ENCODE assay signal across 13 cellular contexts in genomic region chr20:64047968-64048401, GRCh38. TPM values are rescaled to one million over a fixed set of nuclear protein-coding genes. Genes with fewer than 3 reads are reported as not detected.
DNase-seq lines count a peak whose midpoint lies in the region; ATAC-seq, FAIRE-seq and TF ChIP-seq lines count a peak whose summit lies in the region.
"Had no signal": no experiment of that assay in that cellular context is flagged by ENCODE, and none has a peak within 500 bp of the region (broad histone marks: within the 10 kb centered on the region; RNA-seq: fewer than 3 reads in every experiment).

No MANE protein-coding gene starts in this region.

- POLR2A ChIA-PET in activated naive CD8-positive, alpha-beta T cell treated with anti-CD3 and anti-CD28 coated beads, Interleukin-2, amount 10 ng/mL, durations not matched to agents 7 days and 5 days (lab: Charles Lee), result interaction anchor here (0.6 kb wide), 1 partner anchor 107 kb away, joined by 4 read pairs; no protein-coding TSS in a partner anchor
- POLR2A ChIA-PET in K562 (lab: Yijun Ruan, JAX), result interaction anchor here (1.1 kb wide), 2 partner anchors 9 to 12 kb away, joined by 3 read pairs; partner anchors contain the start of gene C20orf204

- in situ Hi-C loops in K562 (cut with MboI), result no loop called here

- no peak overlapping the region for H3K27ac Mint-ChIP-seq in activated naive CD8-positive, alpha-beta T cell treated with anti-CD3 and anti-CD28 coated beads, Interleukin-2, amount 10 ng/mL, durations not matched to agents 7 days and 5 days
- no peak overlapping the region for H3K27ac Mint-ChIP-seq in activated naive CD8-positive, alpha-beta T cell treated with anti-CD3 and anti-CD28 coated beads, Interleukin-2, amount 50 U/mL, for 24 hours
- H3K27ac Mint-ChIP-seq: activated CD4-positive, alpha-beta T cell treated with anti-CD3 and anti-CD28 coated beads, Interleukin-2, amount 10 ng/mL, durations not matched to agents 7 days and 5 days; activated naive CD4-positive, alpha-beta T cell treated with anti-CD3 and anti-CD28 coated beads for 36 hours had no signal

- FAIRE-seq in K562 (lab: Jason Lieb, UNC), result no peak
- FAIRE-seq: G401.6, H54 had no signal

- TF ChIP-seq POLR2A in K562 (conservative IDR thresholded peaks at IDR 0.05), result no peak
- TF ChIP-seq POLR2A in tibial nerve (IDR thresholded peaks at IDR 0.05), result no peak

- no peaks in the 10 kb centered on the region for H3K9me3 Mint-ChIP-seq in activated naive CD8-positive, alpha-beta T cell treated with anti-CD3 and anti-CD28 coated beads, Interleukin-2, amount 10 ng/mL, durations not matched to agents 7 days and 5 days
- H3K9me3 Mint-ChIP-seq in activated naive CD8-positive, alpha-beta T cell treated with anti-CD3 and anti-CD28 coated beads, Interleukin-2, amount 50 U/mL, for 24 hours, result no peaks in the 10 kb centered on the region
- H3K9me3 Mint-ChIP-seq: activated CD4-positive, alpha-beta T cell treated with anti-CD3 and anti-CD28 coated beads, Interleukin-2, amount 10 ng/mL, durations not matched to agents 7 days and 5 days; activated naive CD4-positive, alpha-beta T cell treated with anti-CD3 and anti-CD28 coated beads for 36 hours had no signal

- H3K36me3 ChIP-seq in K562 (ENCODE audit: control insufficient read depth, insufficient read depth, low read length), result peaks cover 12% of the 10 kb centered on the region; the same call in 1 of the 3 replicates
- no peaks in the 10 kb centered on the region for H3K36me3 ChIP-seq in lower lobe of right lung
- no peaks in the 10 kb centered on the region for H3K36me3 ChIP-seq in tibial nerve

- H3K4me2 ChIP-seq in K562 (ENCODE audit: insufficient read depth, low read length), result no peak overlapping the region
- H3K4me2 ChIP-seq: SK-N-SH had no signal

- peaks cover 28% of the 10 kb centered on the region for H3K27me3 Mint-ChIP-seq in activated naive CD8-positive, alpha-beta T cell treated with anti-CD3 and anti-CD28 coated beads, Interleukin-2, amount 10 ng/mL, durations not matched to agents 7 days and 5 days
- peaks cover 24% of the 10 kb centered on the region for H3K27me3 Mint-ChIP-seq in activated naive CD8-positive, alpha-beta T cell treated with anti-CD3 and anti-CD28 coated beads, Interleukin-2, amount 50 U/mL, for 24 hours

- no peak overlapping the region for H3K27ac ChIP-seq in K562 (ENCODE audit: extremely low read depth, low read depth, low read length)
- peak overlapping the region; percentile 71 for H3K27ac ChIP-seq in lower lobe of right lung
- H3K27ac ChIP-seq in tibial nerve, result no peak overlapping the region

- H3K79me2 ChIP-seq in K562 (ENCODE audit: control insufficient read depth, insufficient read depth, low read length), result peaks cover 12% of the 10 kb centered on the region

- H4K20me1 ChIP-seq in K562 (replicated peaks; ENCODE audit: control insufficient read depth, insufficient read depth, low read length), result no peaks in the 10 kb centered on the region

- TF ChIP-seq EP300 in K562 (IDR thresholded peaks at IDR 0.05; ENCODE audit: low read length) (no peak), tibial nerve (IDR thresholded peaks at IDR 0.05) (no peak)

- TF ChIP-seq CTCF in K562 (IDR thresholded peaks at IDR 0.05 in 2 of 3, conservative IDR thresholded peaks at IDR 0.05 in 1 of 3; ENCODE audit: insufficient read depth in 2 of 3, low read depth in 1 of 3, low read length in 3 of 3) (no peak), lower lobe of right lung (IDR thresholded peaks at IDR 0.05) (no peak), tibial nerve (IDR thresholded peaks at IDR 0.05) (no peak)

- CTCF ChIA-PET in K562 (lab: Yijun Ruan, JAX; ENCODE audit: low intra/inter-chr PET ratio), result no interaction called here

- ATAC-seq in activated naive CD8-positive, alpha-beta T cell treated with anti-CD3 and anti-CD28 coated beads, Interleukin-2, amount 10 ng/mL, durations not matched to agents 7 days and 5 days (ENCODE audit: low read depth), result no peak
- ATAC-seq in activated naive CD8-positive, alpha-beta T cell treated with anti-CD3 and anti-CD28 coated beads, Interleukin-2, amount 50 U/mL, for 24 hours, result no peak
- ATAC-seq in K562 (no peak), lower lobe of right lung (no peak), HG03039 (IDR thresholded peaks at IDR 0.05; ENCODE audit: unreplicated experiment) (no peak), GM21786 (IDR thresholded peaks at IDR 0.05; ENCODE audit: unreplicated experiment) (no peak), HG03469 (IDR thresholded peaks at IDR 0.05; ENCODE audit: unreplicated experiment) (no peak)

- H3K9me3 ChIP-seq in K562 (replicated peaks; ENCODE audit: control insufficient read depth, insufficient read depth, low read depth, low read length) (no peaks in the 10 kb centered on the region), lower lobe of right lung (no peaks in the 10 kb centered on the region), tibial nerve (no peaks in the 10 kb centered on the region)
- H3K9me3 ChIP-seq: SK-N-SH had no signal

- peaks cover 13% of the 10 kb centered on the region for H3K4me1 Mint-ChIP-seq in activated naive CD8-positive, alpha-beta T cell treated with anti-CD3 and anti-CD28 coated beads, Interleukin-2, amount 10 ng/mL, durations not matched to agents 7 days and 5 days
- peaks cover 8% of the 10 kb centered on the region for H3K4me1 Mint-ChIP-seq in activated naive CD8-positive, alpha-beta T cell treated with anti-CD3 and anti-CD28 coated beads, Interleukin-2, amount 50 U/mL, for 24 hours

- peak overlapping the region in 1 of 2 experiments; percentile 62; a peak in 2 of 4 replicates for H3K9ac ChIP-seq in K562 (ENCODE audit: insufficient read depth in 1 of 2, low read depth in 2 of 2, low read length in 2 of 2)
- H3K9ac ChIP-seq: SK-N-SH had no signal

- 95% methylated on average over 22 of the region's 49 CpGs for WGBS in K562 (ENCODE audit: insufficient coverage, low coverage, missing lambda C conversion rate)
- 14 to 38% methylated on average over 24 to 42 of the region's 49 CpGs for WGBS in tibial nerve, 2 donors

- intact Hi-C loops in K562 (cut with micrococcal nuclease), result no loop called here
- intact Hi-C loops in lower lobe of right lung (cut with DNase I), result no loop called here

- peak overlapping the region; percentile 30 for H3K4me3 Mint-ChIP-seq in activated naive CD8-positive, alpha-beta T cell treated with anti-CD3 and anti-CD28 coated beads, Interleukin-2, amount 10 ng/mL, durations not matched to agents 7 days and 5 days
- no peak overlapping the region for H3K4me3 Mint-ChIP-seq in activated naive CD8-positive, alpha-beta T cell treated with anti-CD3 and anti-CD28 coated beads, Interleukin-2, amount 50 U/mL, for 24 hours
- H3K4me3 Mint-ChIP-seq: activated CD4-positive, alpha-beta T cell treated with anti-CD3 and anti-CD28 coated beads, Interleukin-2, amount 10 ng/mL, durations not matched to agents 7 days and 5 days; activated naive CD4-positive, alpha-beta T cell treated with anti-CD3 and anti-CD28 coated beads for 36 hours had no signal

- H3K4me1 ChIP-seq in K562 (replicated peaks in 1 of 2; ENCODE audit: control insufficient read depth in 2 of 2, insufficient read depth in 2 of 2, low read length in 2 of 2), result peaks cover 35 to 79% of the 10 kb centered on the region in 2 experiments
- peaks cover 10% of the 10 kb centered on the region for H3K4me1 ChIP-seq in lower lobe of right lung
- peaks cover 0 to 32% (median 3%) of the 10 kb centered on the region in 4 donors for H3K4me1 ChIP-seq in tibial nerve

- TF ChIP-seq RAD21 in K562 (CRISPR knock-in tag; conservative IDR thresholded peaks at IDR 0.05 in 1 of 2, IDR thresholded peaks at IDR 0.05 in 1 of 2), result no peak

- no peak overlapping the region for H2AFZ ChIP-seq in K562 (ENCODE audit: low read depth, low read length)

- H3K9me1 ChIP-seq in K562 (ENCODE audit: control insufficient read depth, insufficient read depth, low read length), result peaks cover 4% of the 10 kb centered on the region

- H3K4me3 ChIP-seq in K562 (no peak overlapping the region), lower lobe of right lung (peak overlapping the region; percentile 58), tibial nerve (peak overlapping the region in 3 of 4 donors; percentile 18 to 47 (median 23))

- BruUV-seq in K562 (replicated peaks; lab: Mats Ljungman, UMichigan), result no TSS peak

- H3K36me3 Mint-ChIP-seq in activated naive CD8-positive, alpha-beta T cell treated with anti-CD3 and anti-CD28 coated beads, Interleukin-2, amount 10 ng/mL, durations not matched to agents 7 days and 5 days, result no peaks in the 10 kb centered on the region
- no peaks in the 10 kb centered on the region for H3K36me3 Mint-ChIP-seq in activated naive CD8-positive, alpha-beta T cell treated with anti-CD3 and anti-CD28 coated beads, Interleukin-2, amount 50 U/mL, for 24 hours (ENCODE audit: low read depth)

- H3K27me3 ChIP-seq in K562 (ENCODE audit: control insufficient read depth in 2 of 2, insufficient read depth in 2 of 2, low read length in 2 of 2), result no peaks in the 10 kb centered on the region
- peaks cover 69% of the 10 kb centered on the region for H3K27me3 ChIP-seq in lower lobe of right lung (ENCODE audit: low read depth)
- peaks cover 0 to 82% of the 10 kb centered on the region in 2 donors for H3K27me3 ChIP-seq in tibial nerve

- DNase-seq in activated naive CD8-positive, alpha-beta T cell treated with anti-CD3 and anti-CD28 coated beads, Interleukin-2, amount 10 ng/mL, durations not matched to agents 7 days and 5 days, result no peak
- DNase-seq in activated naive CD8-positive, alpha-beta T cell treated with anti-CD3 and anti-CD28 coated beads, Interleukin-2, amount 50 U/mL, for 24 hours, result no peak
- DNase-seq in K562 (ENCODE audit: extremely low read depth in 1 of 4, low spot score in 3 of 4) (no peak), lower lobe of right lung (no peak), tibial nerve (ENCODE audit: low spot score in 2 of 2) (no peak)
- DNase-seq: activated CD4-positive, alpha-beta T cell treated with anti-CD3 and anti-CD28 coated beads, Interleukin-2, amount 10 ng/mL, durations not matched to agents 7 days and 5 days; activated naive CD4-positive, alpha-beta T cell treated with anti-CD3 and anti-CD28 coated beads for 36 hours had no signal

RNA-seq across cellular contexts. Expression of gene SOX18, which starts 1.5 kb away (rescaled TPM):
- under 1 TPM; 0.30 to 0.51 TPM for total RNA-seq in activated naive CD8-positive, alpha-beta T cell treated with anti-CD3 and anti-CD28 coated beads, Interleukin-2, amount 10 ng/mL, durations not matched to agents 7 days and 5 days
- 0.58 and 1.6 TPM in 2 replicates for total RNA-seq in K562 (2011; cell fraction: chromatin; rRNA removed; ENCODE audit: low replicate concordance)
- total RNA-seq in K562 (2011; cell fraction: nucleolus; rRNA removed), result 3.5 and 3.8 TPM in 2 replicates
- total RNA-seq in K562 (2011; cell fraction: nucleoplasm; rRNA removed), result 1.2 and 1.3 TPM in 2 replicates
- total RNA-seq in K562 (2014; rRNA removed), result 2.7 and 6.2 TPM in 2 replicates
- 0.13 and 0.15 TPM in 2 replicates for total RNA-seq in K562 (2014; rRNA removed; fragmentation: Illumina TruSeq; extraction: Trizol)
- total RNA-seq in K562 (2015; rRNA removed; fragmentation: Illumina TruSeq; extraction: Trizol), result 0.76 and 0.94 TPM in 2 replicates
- total RNA-seq in K562 (2021), result 19.8 and 20.4 TPM in 2 replicates
- polyA plus RNA-seq in K562 (2011; rRNA removed), result 0.33 and 0.47 TPM in 2 replicates
- 1.0 and 5.3 TPM in 2 replicates for polyA plus RNA-seq in K562 (2011; cell fraction: cytosol; rRNA removed)
- 2.6 and 7.3 TPM in 2 replicates for polyA plus RNA-seq in K562 (2011; cell fraction: nucleus; rRNA removed)
- 6.7 and 6.9 TPM in 2 replicates for polyA plus RNA-seq in K562 (2012)
- polyA plus RNA-seq in K562 (2014; fragmentation: Illumina TruSeq; extraction: Trizol), result 0.21 and 0.78 TPM in 2 replicates
- under 1 TPM; 0.20 to 0.23 TPM for polyA plus RNA-seq in K562 (2014; fragmentation: Nextera tagmentation; extraction: Ambion mirVana)
- polyA plus RNA-seq in K562 (2014; rRNA removed), result 4.4 and 6.8 TPM in 2 replicates
- polyA minus RNA-seq in K562 (2011; rRNA and poly(A)+ RNA removed), result 0.14 TPM in 1 of 2 replicates, not detected in the other
- 3.3 and 7.4 TPM in 2 replicates for polyA minus RNA-seq in K562 (2011; cell fraction: cytosol; rRNA and poly(A)+ RNA removed)
- 1.5 and 2.1 TPM in 2 replicates for polyA minus RNA-seq in K562 (2011; cell fraction: nucleus; rRNA and poly(A)+ RNA removed)
- 48.3 TPM for total RNA-seq in lower lobe of right lung
- total RNA-seq in tibial nerve, result 10 to 100 TPM in 3 of 4 donors, 1 to 10 TPM in 1; 4.6 to 44.6 (median 21.4) TPM
- total RNA-seq: activated naive CD4-positive, alpha-beta T cell treated with anti-CD3 and anti-CD28 coated beads for 36 hours had no signal
- polyA plus RNA-seq: SK-N-SH had no signal

RNA-seq across cellular contexts. Expression of gene C20orf204, which starts 12.0 kb away (rescaled TPM):
- total RNA-seq in activated naive CD8-positive, alpha-beta T cell treated with anti-CD3 and anti-CD28 coated beads, Interleukin-2, amount 10 ng/mL, durations not matched to agents 7 days and 5 days, result 1 to 10 TPM; 9.7 to 9.8 TPM
- 5.2 and 13.5 TPM in 2 replicates for total RNA-seq in K562 (2011; cell fraction: chromatin; rRNA removed; ENCODE audit: low replicate concordance)
- total RNA-seq in K562 (2011; cell fraction: nucleolus; rRNA removed), result 6.7 and 7.0 TPM in 2 replicates
- total RNA-seq in K562 (2011; cell fraction: nucleoplasm; rRNA removed), result 4.0 and 4.6 TPM in 2 replicates
- 0.59 and 0.73 TPM in 2 replicates for total RNA-seq in K562 (2014; rRNA removed)
- total RNA-seq in K562 (2014; rRNA removed; fragmentation: Illumina TruSeq; extraction: Trizol), result 0.10 and 0.22 TPM in 2 replicates
- 0.36 and 0.45 TPM in 2 replicates for total RNA-seq in K562 (2015; rRNA removed; fragmentation: Illumina TruSeq; extraction: Trizol)
- total RNA-seq in K562 (2021), result 0.67 and 1.1 TPM in 2 replicates
- polyA plus RNA-seq in K562 (2011; rRNA removed), result 0.11 and 0.22 TPM in 2 replicates
- 0.10 and 0.36 TPM in 2 replicates for polyA plus RNA-seq in K562 (2011; cell fraction: cytosol; rRNA removed)
- polyA plus RNA-seq in K562 (2011; cell fraction: nucleus; rRNA removed), result 1.6 and 3.1 TPM in 2 replicates
- 0.43 and 0.46 TPM in 2 replicates for polyA plus RNA-seq in K562 (2012)
- 0.11 and 0.16 TPM in 2 replicates for polyA plus RNA-seq in K562 (2014; fragmentation: Illumina TruSeq; extraction: Trizol)
- not detected for polyA plus RNA-seq in K562 (2014; fragmentation: Nextera tagmentation; extraction: Ambion mirVana)
- polyA plus RNA-seq in K562 (2014; rRNA removed), result 0.94 and 1.6 TPM in 2 replicates
- 0.35 and 0.42 TPM in 2 replicates for polyA minus RNA-seq in K562 (2011; rRNA and poly(A)+ RNA removed)
- polyA minus RNA-seq in K562 (2011; cell fraction: cytosol; rRNA and poly(A)+ RNA removed), result 0.27 TPM in 1 of 2 replicates, not detected in the other
- 1.8 TPM in 2 replicates for polyA minus RNA-seq in K562 (2011; cell fraction: nucleus; rRNA and poly(A)+ RNA removed)
- total RNA-seq in lower lobe of right lung, result 1.2 TPM
- 10 to 100 TPM in 1 of 4 donors, 1 to 10 TPM in 3; 1.7 to 14.4 (median 4.1) TPM for total RNA-seq in tibial nerve

RNA-seq across cellular contexts. Expression of gene TCEA2, which starts 15.0 kb away (rescaled TPM):
- 10 to 100 TPM; 65.3 to 74.9 TPM for total RNA-seq in activated naive CD8-positive, alpha-beta T cell treated with anti-CD3 and anti-CD28 coated beads, Interleukin-2, amount 10 ng/mL, durations not matched to agents 7 days and 5 days
- total RNA-seq in K562 (2011; cell fraction: chromatin; rRNA removed; ENCODE audit: low replicate concordance), result 17.4 and 45.7 TPM in 2 replicates
- 25.8 and 31.0 TPM in 2 replicates for total RNA-seq in K562 (2011; cell fraction: nucleolus; rRNA removed)
- 17.7 and 19.9 TPM in 2 replicates for total RNA-seq in K562 (2011; cell fraction: nucleoplasm; rRNA removed)
- 5.4 and 7.8 TPM in 2 replicates for total RNA-seq in K562 (2014; rRNA removed)
- total RNA-seq in K562 (2014; rRNA removed; fragmentation: Illumina TruSeq; extraction: Trizol), result 3.0 and 3.6 TPM in 2 replicates
- 6.4 and 6.9 TPM in 2 replicates for total RNA-seq in K562 (2015; rRNA removed; fragmentation: Illumina TruSeq; extraction: Trizol)
- total RNA-seq in K562 (2021), result 18.7 and 28.7 TPM in 2 replicates
- 8.6 and 14.0 TPM in 2 replicates for polyA plus RNA-seq in K562 (2011; rRNA removed)
- 14.2 and 18.7 TPM in 2 replicates for polyA plus RNA-seq in K562 (2011; cell fraction: cytosol; rRNA removed)
- polyA plus RNA-seq in K562 (2011; cell fraction: nucleus; rRNA removed), result 63.0 and 66.6 TPM in 2 replicates
- polyA plus RNA-seq in K562 (2012), result 15.6 and 29.0 TPM in 2 replicates
- 5.0 and 8.5 TPM in 2 replicates for polyA plus RNA-seq in K562 (2014; fragmentation: Illumina TruSeq; extraction: Trizol)
- polyA plus RNA-seq in K562 (2014; fragmentation: Nextera tagmentation; extraction: Ambion mirVana), result 1 to 10 TPM; 1.4 to 1.9 TPM
- 8.0 and 10.0 TPM in 2 replicates for polyA plus RNA-seq in K562 (2014; rRNA removed)
- polyA minus RNA-seq in K562 (2011; rRNA and poly(A)+ RNA removed), result 3.3 and 4.4 TPM in 2 replicates
- 4.1 and 11.9 TPM in 2 replicates for polyA minus RNA-seq in K562 (2011; cell fraction: cytosol; rRNA and poly(A)+ RNA removed)
- 11.4 and 20.1 TPM in 2 replicates for polyA minus RNA-seq in K562 (2011; cell fraction: nucleus; rRNA and poly(A)+ RNA removed)
- total RNA-seq in lower lobe of right lung, result 38.8 TPM
- total RNA-seq in tibial nerve, result 10 to 100 TPM; 45.6 to 62.9 (median 59.2) TPM

RNA-seq across cellular contexts. Expression of gene RGS19, which starts 31.3 kb away (rescaled TPM):
- total RNA-seq in activated naive CD8-positive, alpha-beta T cell treated with anti-CD3 and anti-CD28 coated beads, Interleukin-2, amount 10 ng/mL, durations not matched to agents 7 days and 5 days, result 100 to 1,000 TPM in 1 of 2 experiments, 10 to 100 TPM in 1; 95.1 to 106 TPM
- total RNA-seq in K562 (2011; cell fraction: chromatin; rRNA removed; ENCODE audit: low replicate concordance), result 7.1 and 15.6 TPM in 2 replicates
- total RNA-seq in K562 (2011; cell fraction: nucleolus; rRNA removed), result 13.2 and 13.3 TPM in 2 replicates
- total RNA-seq in K562 (2011; cell fraction: nucleoplasm; rRNA removed), result 7.2 and 10.5 TPM in 2 replicates
- 23.7 and 26.9 TPM in 2 replicates for total RNA-seq in K562 (2014; rRNA removed)
- 3.2 and 3.3 TPM in 2 replicates for total RNA-seq in K562 (2014; rRNA removed; fragmentation: Illumina TruSeq; extraction: Trizol)
- total RNA-seq in K562 (2015; rRNA removed; fragmentation: Illumina TruSeq; extraction: Trizol), result 14.3 and 14.6 TPM in 2 replicates
- total RNA-seq in K562 (2021), result 20.7 and 21.0 TPM in 2 replicates
- 14.7 and 23.9 TPM in 2 replicates for polyA plus RNA-seq in K562 (2011; rRNA removed)
- 31.1 and 65.3 TPM in 2 replicates for polyA plus RNA-seq in K562 (2011; cell fraction: cytosol; rRNA removed)
- polyA plus RNA-seq in K562 (2011; cell fraction: nucleus; rRNA removed), result 19.9 and 25.8 TPM in 2 replicates
- polyA plus RNA-seq in K562 (2012), result 17.9 and 19.3 TPM in 2 replicates
- 5.2 and 11.0 TPM in 2 replicates for polyA plus RNA-seq in K562 (2014; fragmentation: Illumina TruSeq; extraction: Trizol)
- polyA plus RNA-seq in K562 (2014; fragmentation: Nextera tagmentation; extraction: Ambion mirVana), result under 1 TPM; 0.41 to 0.98 TPM
- polyA plus RNA-seq in K562 (2014; rRNA removed), result 21.9 and 23.4 TPM in 2 replicates
- 4.7 and 4.8 TPM in 2 replicates for polyA minus RNA-seq in K562 (2011; rRNA and poly(A)+ RNA removed)
- polyA minus RNA-seq in K562 (2011; cell fraction: cytosol; rRNA and poly(A)+ RNA removed), result 9.5 and 22.4 TPM in 2 replicates
- polyA minus RNA-seq in K562 (2011; cell fraction: nucleus; rRNA and poly(A)+ RNA removed), result 5.7 and 8.8 TPM in 2 replicates
- 57.5 TPM for total RNA-seq in lower lobe of right lung
- total RNA-seq in tibial nerve, result 10 to 100 TPM; 12.9 to 35.7 (median 20.1) TPM

RNA-seq across cellular contexts. Expression of gene OPRL1, which starts 31.9 kb away (rescaled TPM):
- 1 to 10 TPM; 1.8 to 2.6 TPM for total RNA-seq in activated naive CD8-positive, alpha-beta T cell treated with anti-CD3 and anti-CD28 coated beads, Interleukin-2, amount 10 ng/mL, durations not matched to agents 7 days and 5 days
- total RNA-seq in K562 (2011; cell fraction: chromatin; rRNA removed; ENCODE audit: low replicate concordance), result 0.40 and 0.86 TPM in 2 replicates
- 0.67 and 0.79 TPM in 2 replicates for total RNA-seq in K562 (2011; cell fraction: nucleolus; rRNA removed)
- 0.23 and 0.66 TPM in 2 replicates for total RNA-seq in K562 (2011; cell fraction: nucleoplasm; rRNA removed)
- total RNA-seq in K562 (2014; rRNA removed) (0.09 and 0.37 TPM in 2 replicates), K562 (2014; rRNA removed; fragmentation: Illumina TruSeq; extraction: Trizol) (0.07 TPM in 1 of 2 replicates, not detected in the other), K562 (2015; rRNA removed; fragmentation: Illumina TruSeq; extraction: Trizol) (0.14 and 0.15 TPM in 2 replicates), K562 (2021) (0.22 and 0.33 TPM in 2 replicates), lower lobe of right lung (2.6 TPM), tibial nerve (1 to 10 TPM in 1 of 4 donors, under 1 TPM in 3; 0.21 to 1.5 (median 0.71) TPM)
- polyA plus RNA-seq in K562 (2011; rRNA removed) (0.17 and 0.64 TPM in 2 replicates), K562 (2014; fragmentation: Illumina TruSeq; extraction: Trizol) (0.06 and 0.11 TPM in 2 replicates), K562 (2014; fragmentation: Nextera tagmentation; extraction: Ambion mirVana) (not detected), K562 (2014; rRNA removed) (0.04 and 0.11 TPM in 2 replicates)
- 0.55 and 0.76 TPM in 2 replicates for polyA plus RNA-seq in K562 (2011; cell fraction: cytosol; rRNA removed)
- 0.67 and 0.70 TPM in 2 replicates for polyA plus RNA-seq in K562 (2011; cell fraction: nucleus; rRNA removed)
- 0.46 and 1.1 TPM in 2 replicates for polyA plus RNA-seq in K562 (2012)
- polyA minus RNA-seq in K562 (2011; rRNA and poly(A)+ RNA removed), result 0.39 and 0.48 TPM in 2 replicates
- polyA minus RNA-seq in K562 (2011; cell fraction: cytosol; rRNA and poly(A)+ RNA removed), result 0.48 and 0.55 TPM in 2 replicates
- 0.13 and 0.33 TPM in 2 replicates for polyA minus RNA-seq in K562 (2011; cell fraction: nucleus; rRNA and poly(A)+ RNA removed)
